Comparison of ENCODE assay signal across 9 cellular contexts in the genomic region with DNA sequence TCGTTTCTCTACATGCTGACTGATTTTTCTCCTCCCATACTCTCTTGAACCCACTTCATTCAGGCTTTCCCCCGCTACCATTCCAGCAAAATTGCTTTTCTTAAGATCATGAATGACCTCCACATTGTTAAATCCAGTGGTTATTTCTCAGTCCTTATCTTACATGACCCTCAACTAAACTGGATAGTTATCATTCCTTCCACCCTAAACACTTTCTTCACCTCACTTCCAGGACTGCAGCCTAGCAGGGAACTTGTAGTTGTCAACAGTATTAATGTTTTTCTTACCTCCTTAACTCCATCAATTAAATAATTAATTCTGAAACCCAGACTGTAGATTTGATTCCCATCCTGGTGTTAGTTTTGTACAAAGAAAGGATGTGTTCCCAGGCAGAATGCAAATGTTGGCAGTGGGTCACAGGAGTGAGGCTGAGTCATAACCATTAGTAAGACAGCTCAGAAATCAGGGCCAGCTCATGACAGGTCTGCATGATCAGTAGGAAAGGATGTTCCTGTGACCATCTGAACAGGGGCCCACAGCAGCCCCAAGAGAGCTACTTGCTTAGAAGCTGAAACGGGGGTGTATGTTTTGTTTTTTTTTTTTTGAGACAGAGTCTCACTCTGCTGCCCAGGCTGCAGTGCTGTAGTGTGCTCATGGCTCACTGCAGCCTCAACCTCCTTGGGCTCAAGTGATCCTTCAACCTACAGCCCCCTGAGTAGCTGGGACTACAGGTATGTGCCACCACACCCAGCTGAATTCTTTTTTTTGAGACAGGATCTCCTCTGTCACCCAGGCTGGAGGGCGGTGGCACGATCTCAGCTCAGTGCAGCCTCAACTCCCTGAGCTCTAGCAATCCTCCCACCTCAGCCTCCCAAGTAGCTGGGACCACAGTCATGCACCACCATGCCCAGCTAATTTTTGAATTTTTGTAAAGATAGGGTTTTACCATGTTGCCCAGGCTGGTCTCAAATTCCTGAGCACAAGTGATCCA. TPM values are rescaled to one million over a fixed set of nuclear protein-coding genes. Genes with fewer than 3 reads are reported as not detected.
A peak's percentile ranks its signal among the peaks of the same experiment; 100 is the strongest.
DNase-seq lines count a peak whose midpoint lies in the region; ATAC-seq and TF ChIP-seq lines count a peak whose summit lies in the region.
"Had no signal": no experiment of that assay in that cellular context is flagged by ENCODE, and none has a peak within 500 bp of the region (broad histone marks: within the 10 kb centered on the region; RNA-seq: fewer than 3 reads in every experiment).

No MANE protein-coding gene starts in this region.

- H3K4me3 ChIP-seq in SJSA1 (no peak overlapping the region), kidney epithelial cell (ENCODE audit: low read depth, low read length) (no peak overlapping the region)
- H3K4me3 ChIP-seq: heart left ventricle had no signal

- peaks cover 15% of the 10 kb centered on the region for H3K4me1 ChIP-seq in SJSA1 (replicated peaks)

- no peaks in the 10 kb centered on the region for H3K9me3 Mint-ChIP-seq in effector memory CD8-positive, alpha-beta T cell

- H3K27me3 ChIP-seq in SJSA1 (replicated peaks), result no peaks in the 10 kb centered on the region
- no peaks in the 10 kb centered on the region for H3K27me3 ChIP-seq in kidney epithelial cell (ENCODE audit: control insufficient read depth, insufficient read depth, low read length)

- H3K4me1 Mint-ChIP-seq in effector memory CD8-positive, alpha-beta T cell (ENCODE audit: low read depth in 2 of 2), result peaks cover 0 to 2% of the 10 kb centered on the region in 2 donors

- ATAC-seq in GM19023 (IDR thresholded peaks at IDR 0.05; ENCODE audit: unreplicated experiment) (peak; percentile 48), HG03066 (IDR thresholded peaks at IDR 0.05; ENCODE audit: low read depth, unreplicated experiment) (peak; percentile 78)
- no peak for ATAC-seq in effector memory CD8-positive, alpha-beta T cell (replicated peaks)

- H3K27ac Mint-ChIP-seq in effector memory CD8-positive, alpha-beta T cell, result peak overlapping the region in 1 of 2 donors; percentile 36

- H3K36me3 Mint-ChIP-seq in effector memory CD8-positive, alpha-beta T cell (ENCODE audit: insufficient read depth), result no peaks in the 10 kb centered on the region

- H3K27ac ChIP-seq in SJSA1, result peak overlapping the region; percentile 41; the same call in 1 of the 2 replicates
- H3K27ac ChIP-seq: heart left ventricle had no signal

- no peaks in the 10 kb centered on the region for H3K9me3 ChIP-seq in SJSA1 (replicated peaks)
- H3K9me3 ChIP-seq: heart left ventricle had no signal

- no peak for TF ChIP-seq CTCF in kidney epithelial cell (IDR thresholded peaks at IDR 0.05; ENCODE audit: insufficient read depth, low read length, poor library complexity, severe bottlenecking)

- no peak overlapping the region for H3K4me3 Mint-ChIP-seq in effector memory CD8-positive, alpha-beta T cell

- no peaks in the 10 kb centered on the region for H3K36me3 ChIP-seq in SJSA1
- H3K36me3 ChIP-seq in kidney epithelial cell (ENCODE audit: control insufficient read depth, insufficient read depth, low read length), result no peaks in the 10 kb centered on the region
- H3K36me3 ChIP-seq: heart left ventricle had no signal

- DNase-seq in Ammon's horn (ENCODE audit: low spot score) (peak; percentile 65), SJSA1 (ENCODE audit: low read depth in 1 of 2, low spot score in 2 of 2) (peak; percentile 69 to 76), kidney epithelial cell (ENCODE audit: low read depth) (peak; percentile 86), activated gamma-delta T cell (lab: John Stamatoyannopoulos, UW) (no peak), activated gamma-delta T cell treated with Interleukin-2 at 50 U/mL for 16 hours (no peak)
- no peak for DNase-seq in effector memory CD8-positive, alpha-beta T cell

- H3K27me3 Mint-ChIP-seq in effector memory CD8-positive, alpha-beta T cell, result peaks cover 0 to 33% of the 10 kb centered on the region in 2 donors

RNA-seq across cellular contexts. Expression of gene BCL2L10, which starts 9.1 kb away (rescaled TPM):
- not detected in 2 replicates for total RNA-seq in SJSA1 (2014; rRNA removed; shearing (Covaris generic))
- total RNA-seq in kidney epithelial cell, result 0.34 TPM in 1 of 2 replicates, not detected in the other

Comparison
In these comparisons a context has a peak if more than half of its experiments do, and no peak if none do; other contexts are left out.
1. DNase-seq: peak in Ammon's horn (single experiment), SJSA1 (2 of 2) and kidney epithelial cell (single experiment); none in activated gamma-delta T cell (single experiment), effector memory CD8-positive, alpha-beta T cell (0 of 3) and activated gamma-delta T cell treated with Interleukin-2 at 50 U/mL for 16 hours (single experiment).